In the genomic region with DNA sequence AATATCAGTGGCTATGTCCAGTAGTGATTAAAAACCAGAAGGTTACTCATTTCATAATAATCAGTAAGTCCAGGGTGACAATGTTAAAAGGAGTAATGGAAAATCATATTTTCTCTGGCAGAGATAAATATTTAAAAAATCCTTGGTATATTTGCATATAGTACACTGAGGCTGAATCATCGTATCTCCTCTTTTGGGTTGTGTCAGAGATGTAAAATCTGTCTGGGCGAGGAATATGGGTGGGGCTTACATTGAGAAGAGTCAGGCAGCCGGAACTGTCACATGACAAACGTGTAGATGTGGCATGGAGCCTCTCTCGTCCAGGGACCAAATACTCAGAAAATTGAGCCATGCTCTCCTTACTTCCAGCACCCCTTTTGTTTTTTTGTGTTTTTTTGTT, we compare ENCODE assay signal across 18 cellular contexts.
A peak's percentile ranks its signal among the peaks of the same experiment; 100 is the strongest.
DNase-seq lines count a peak whose midpoint lies in the region; FAIRE-seq and TF ChIP-seq lines count a peak whose summit lies in the region.
"Had no signal": no experiment of that assay in that cellular context is flagged by ENCODE, and none has a peak within 500 bp of the region (broad histone marks: within the 10 kb centered on the region; RNA-seq: fewer than 3 reads in every experiment).

No MANE protein-coding gene starts in this region.

- no peak overlapping the region for H3K4me2 ChIP-seq in MM.1S (ENCODE audit: low read depth, low read length)
- H3K4me2 ChIP-seq: KMS-11 had no signal

- H3K36me3 Mint-ChIP-seq in HFFc6 (ENCODE audit: low read depth) (peaks cover 58% of the 10 kb centered on the region), endodermal cell (ENCODE audit: low read depth) (peaks cover 39% of the 10 kb centered on the region)
- H3K36me3 Mint-ChIP-seq: CD4-positive, CD25-positive, alpha-beta regulatory T cell; CD8-positive, alpha-beta memory T cell had no signal

- peaks cover 69% of the 10 kb centered on the region for H3K36me3 ChIP-seq in endodermal cell (ENCODE audit: control insufficient read depth, insufficient read depth, low read length)
- no peaks in the 10 kb centered on the region for H3K36me3 ChIP-seq in MM.1S (replicated peaks; ENCODE audit: insufficient read depth, low read length)
- H3K36me3 ChIP-seq: BE2C had no signal

- peaks cover 69% of the 10 kb centered on the region for H3K4me1 Mint-ChIP-seq in HFFc6 (ENCODE audit: low read depth)
- H3K4me1 Mint-ChIP-seq in endodermal cell: no peaks in the 10 kb centered on the region
- H3K4me1 Mint-ChIP-seq: CD4-positive, CD25-positive, alpha-beta regulatory T cell; CD8-positive, alpha-beta memory T cell had no signal

- H3F3A ChIP-seq in MM.1S (ENCODE audit: insufficient read depth, low read length): no peaks in the 10 kb centered on the region

- H3K4me3 Mint-ChIP-seq in HFFc6 (peak overlapping the region; percentile 18; the same call in 1 of the 2 replicates), endodermal cell (no peak overlapping the region)
- H3K4me3 Mint-ChIP-seq: CD4-positive, CD25-positive, alpha-beta regulatory T cell; CD8-positive, alpha-beta memory T cell had no signal

- peak overlapping the region; percentile 82 for H3K27ac Mint-ChIP-seq in HFFc6
- H3K27ac Mint-ChIP-seq in endodermal cell: peak overlapping the region; percentile 7
- H3K27ac Mint-ChIP-seq: CD4-positive, CD25-positive, alpha-beta regulatory T cell; CD8-positive, alpha-beta memory T cell had no signal

- TF ChIP-seq CTCF in HFFc6 (IDR thresholded peaks at IDR 0.05): no peak
- no peak for TF ChIP-seq CTCF in endodermal cell (conservative IDR thresholded peaks at IDR 0.05)
- no peak for TF ChIP-seq CTCF in MM.1S (IDR thresholded peaks at IDR 0.05; ENCODE audit: low read length)

- H3K27me3 ChIP-seq in endodermal cell (ENCODE audit: control insufficient read depth, insufficient read depth, low read length, poor library complexity, severe bottlenecking) (no peaks in the 10 kb centered on the region), MM.1S (replicated peaks; ENCODE audit: insufficient read depth, low read length) (no peaks in the 10 kb centered on the region)
- H3K27me3 ChIP-seq: BE2C had no signal

- WGBS in endodermal cell (ENCODE audit: insufficient coverage in 1 of 2, insufficient read length in 1 of 2), 2 experiments: 89 to 100% methylated on average over 1 to 5 of the region's 5 CpGs

- H3K4me3 ChIP-seq in endodermal cell (ENCODE audit: low read length): no peak overlapping the region
- H3K4me3 ChIP-seq in MM.1S (ENCODE audit: low read length): no peak overlapping the region
- H3K4me3 ChIP-seq: GM23248 had no signal

- no peaks in the 10 kb centered on the region for H4K20me1 ChIP-seq in MM.1S (ENCODE audit: insufficient read depth, low read length)

- H3K9me3 ChIP-seq in endodermal cell (ENCODE audit: control insufficient read depth, low read length) (no peaks in the 10 kb centered on the region), MM.1S (replicated peaks; ENCODE audit: insufficient read depth, low read length) (no peaks in the 10 kb centered on the region)
- H3K9me3 ChIP-seq: BE2C had no signal

- no peaks in the 10 kb centered on the region for H3K4me1 ChIP-seq in endodermal cell (ENCODE audit: control insufficient read depth, insufficient read depth, low read length)
- H3K4me1 ChIP-seq in MM.1S (ENCODE audit: low read length): no peaks in the 10 kb centered on the region
- H3K4me1 ChIP-seq: BE2C had no signal

- H3K9ac ChIP-seq in endodermal cell (ENCODE audit: extremely low read depth, low read length, poor library complexity, severe bottlenecking) (no peak overlapping the region), MM.1S (ENCODE audit: low read length) (no peak overlapping the region)
- H3K9ac ChIP-seq: GM23248, KMS-11 had no signal

- peak; percentile 38 for DNase-seq in EL
- peak; percentile 35 for DNase-seq in HFFc6
- no peak for DNase-seq in endodermal cell
- no peak for DNase-seq in AG08396 (ENCODE audit: low spot score)
- no peak for DNase-seq in mesenteric fat pad (ENCODE audit: low spot score)
- DNase-seq in MM.1S: no peak
- DNase-seq: BE2C; C1 segment of cervical spinal cord; CD4-positive, CD25-positive, alpha-beta regulatory T cell; CD8-positive, alpha-beta memory T cell; COR-L47; DMS 273 treated with DMSO at 0.1 percent for 48 hours; DMS53; DND-41; GF-D8; GM23248 had no signal

- H3K9me2 ChIP-seq in MM.1S (replicated peaks; ENCODE audit: insufficient read depth, low read length): no peaks in the 10 kb centered on the region

- FAIRE-seq in islet of Langerhans (lab: Jason Lieb, UNC): peak; percentile 84

- no peaks in the 10 kb centered on the region for H3K79me2 ChIP-seq in MM.1S (ENCODE audit: low read length)

- H3K9me3 Mint-ChIP-seq in HFFc6: no peaks in the 10 kb centered on the region
- H3K9me3 Mint-ChIP-seq in endodermal cell: peaks cover 2% of the 10 kb centered on the region

- peaks cover 9% of the 10 kb centered on the region for H3K27me3 Mint-ChIP-seq in HFFc6 (ENCODE audit: insufficient read depth)
- H3K27me3 Mint-ChIP-seq in endodermal cell (ENCODE audit: insufficient read depth): no peaks in the 10 kb centered on the region
- H3K27me3 Mint-ChIP-seq: CD4-positive, CD25-positive, alpha-beta regulatory T cell; CD8-positive, alpha-beta memory T cell had no signal

- no peak overlapping the region for H2AFZ ChIP-seq in MM.1S (ENCODE audit: low read length)
- H2AFZ ChIP-seq: GM23248 had no signal

- H3K27ac ChIP-seq in endodermal cell (ENCODE audit: low read depth, low read length) (no peak overlapping the region), MM.1S (ENCODE audit: low read length) (no peak overlapping the region)
- H3K27ac ChIP-seq: GM23248, KMS-11 had no signal

Comparison
In these comparisons a context has a peak if more than half of its experiments do, and no peak if none do; other contexts are left out.
1. DNase-seq: peak in EL (single experiment) and HFFc6 (single experiment); none in endodermal cell (single experiment), AG08396 (single experiment), mesenteric fat pad (single experiment) and MM.1S (single experiment).